In genomic region chr1:46203738-46204405, GRCh38 we compare ENCODE assay signal across 1 cellular context.
TF ChIP-seq lines count a peak whose summit lies in the region.

No MANE protein-coding gene starts in this region.

TF ChIP-seq in HEK293, 187 proteins besides CTCF, POLR2A, EP300 and RAD21 (continued from another document):
- TF ChIP-seq ZNF555 (tag by site-specific recombination; conservative IDR thresholded peaks at IDR 0.05) (no peak), ZNF112 (tag by site-specific recombination; IDR thresholded peaks at IDR 0.05) (no peak), ZNF624 (tag by site-specific recombination; IDR thresholded peaks at IDR 0.05) (no peak), YY2 (tag by site-specific recombination; IDR thresholded peaks at IDR 0.05) (no peak), ZNF600 (tag by site-specific recombination; IDR thresholded peaks at IDR 0.05) (peak; percentile 59; the same call in 1 of the 2 replicates), ZNF501 (tag by site-specific recombination; IDR thresholded peaks at IDR 0.05) (no peak), ZBTB20 (tag by site-specific recombination; IDR thresholded peaks at IDR 0.05) (peak; percentile 90)
